ENCODE assay signal across 8 cellular contexts in genomic region chr2:55718165-55719008, GRCh38. TPM values are rescaled to one million over a fixed set of nuclear protein-coding genes. Genes with fewer than 3 reads are reported as not detected.
DNase-seq lines count a peak whose midpoint lies in the region; ATAC-seq, FAIRE-seq and TF ChIP-seq lines count a peak whose summit lies in the region.

No MANE protein-coding gene starts in this region.

- H3K4me3 Mint-ChIP-seq in CD8-positive, alpha-beta T cell, result no peak overlapping the region
- no peak overlapping the region for H3K4me3 Mint-ChIP-seq in immature natural killer cell

- CTCF ChIA-PET in CD8-positive, alpha-beta T cell (lab: Charles Lee), result interaction anchor here (0.7 to 3.3 kb wide), 12 partner anchors 9 to 1799 kb away, joined by 3 to 25 read pairs (median 4); no protein-coding TSS in a partner anchor
- CTCF ChIA-PET in Panc1 (lab: Charles Lee) (interaction anchor here (0.9 to 1.5 kb wide), 4 partner anchors 243 to 406 kb away, joined by 3 to 5 read pairs (median 4); no protein-coding TSS in a partner anchor), GM12878 (lab: Yijun Ruan, JAX) (interaction anchor here (0.5 to 4.7 kb wide), 19 partner anchors 9 to 1746 kb away, joined by 3 to 66 read pairs (median 4); no protein-coding TSS in a partner anchor)

- RAD21 ChIA-PET in GM12878 (lab: Charles Lee; ENCODE audit: unreplicated experiment), result interaction anchor here (0.7 to 2.1 kb wide), 4 partner anchors 13 to 247 kb away, joined by 3 to 13 read pairs (median 4); no protein-coding TSS in a partner anchor

- H3K9me3 Mint-ChIP-seq in CD8-positive, alpha-beta T cell, result no peaks in the 10 kb centered on the region
- H3K9me3 Mint-ChIP-seq in immature natural killer cell, result no peaks in the 10 kb centered on the region

- H3K9me3 ChIP-seq in CD8-positive, alpha-beta T cell (ENCODE audit: low read length), result no peaks in the 10 kb centered on the region
- H3K9me3 ChIP-seq in Panc1 (ENCODE audit: control insufficient read depth, insufficient read depth, low read depth, low read length) (no peaks in the 10 kb centered on the region), GM12878 (replicated peaks; ENCODE audit: control insufficient read depth, insufficient read depth, low read length) (no peaks in the 10 kb centered on the region)

- H3K27me3 ChIP-seq in CD8-positive, alpha-beta T cell (ENCODE audit: insufficient read depth, low read length), result no peaks in the 10 kb centered on the region
- H3K27me3 ChIP-seq in KMS-11 (ENCODE audit: insufficient read depth, low read depth) (no peaks in the 10 kb centered on the region), Panc1 (ENCODE audit: control insufficient read depth, insufficient read depth, low read length) (no peaks in the 10 kb centered on the region; the same call in 1 of the 2 replicates), GM12878 (replicated peaks in 1 of 2; ENCODE audit: control insufficient read depth in 2 of 2, insufficient read depth in 2 of 2, low read length in 1 of 2) (no peaks in the 10 kb centered on the region; a peak in 2 of 4 replicates)

- H3K27ac Mint-ChIP-seq in CD8-positive, alpha-beta T cell, result no peak overlapping the region
- H3K27ac Mint-ChIP-seq in immature natural killer cell, result no peak overlapping the region

- in situ Hi-C loops in Panc1 (cut with HindIII; ENCODE audit: low pct_unique_long_range_greater_than_20kb, low sequenced_read_pairs), result no loop called here
- in situ Hi-C loops in GM12878 (cut with MboI), result loop anchor here (5.0 to 25.0 kb wide), 2 partner anchors 414 to 1794 kb away; no protein-coding TSS in a partner anchor

- no peak for FAIRE-seq in GM12878 (lab: Jason Lieb, UNC)

- no peak for TF ChIP-seq EP300 in GM12878 (IDR thresholded peaks at IDR 0.05; ENCODE audit: borderline replicate concordance in 1 of 2, control insufficient read depth in 1 of 2, low read depth in 2 of 2, low read length in 2 of 2)

- SMC1A ChIA-PET in GM12878 (lab: Charles Lee; ENCODE audit: uncharacterized antibody, unreplicated experiment), result interaction anchor here (0.6 to 2.7 kb wide), 7 partner anchors 158 to 406 kb away, joined by 3 to 14 read pairs (median 3); no protein-coding TSS in a partner anchor

- peaks cover 7% of the 10 kb centered on the region for H3K27me3 Mint-ChIP-seq in CD8-positive, alpha-beta T cell (ENCODE audit: low read depth)
- H3K27me3 Mint-ChIP-seq in immature natural killer cell (ENCODE audit: low read depth in 3 of 3), result peaks cover 0 to 3% (median under 1%) of the 10 kb centered on the region in 3 donors

- no peaks in the 10 kb centered on the region for H3K36me3 Mint-ChIP-seq in CD8-positive, alpha-beta T cell
- no peaks in the 10 kb centered on the region for H3K36me3 Mint-ChIP-seq in immature natural killer cell

- peak in 5 of 7 experiments; percentile 7 to 41 (median 20) for DNase-seq in CD8-positive, alpha-beta T cell
- DNase-seq in GM19238 (ENCODE audit: insufficient read length, low spot score) (peak; percentile 24), Panc1 (ENCODE audit: low read depth, low spot score) (peak; percentile 39), GM12878 (ENCODE audit: low read depth, low spot score) (peak; percentile 7), immature natural killer cell (peak in 2 of 3 donors; percentile 21 to 28)
- DNase-seq in stimulated activated CD4-positive, alpha-beta T cell treated with anti-CD3 and anti-CD28 coated beads, Interleukin-1b, Interleukin-23, amount 100 ng/mL, for 48 hours, result peak; percentile 30

- H3K4me1 Mint-ChIP-seq in CD8-positive, alpha-beta T cell (ENCODE audit: low read depth), result no peaks in the 10 kb centered on the region
- no peaks in the 10 kb centered on the region for H3K4me1 Mint-ChIP-seq in immature natural killer cell

- H3K4me1 ChIP-seq in CD8-positive, alpha-beta T cell (ENCODE audit: insufficient read depth, low read length), result no peaks in the 10 kb centered on the region
- H3K4me1 ChIP-seq in KMS-11 (ENCODE audit: low read depth, poor library complexity, severe bottlenecking) (peaks cover 10% of the 10 kb centered on the region), Panc1 (ENCODE audit: control insufficient read depth, insufficient read depth, low read length) (no peaks in the 10 kb centered on the region; the same call in 1 of the 2 replicates), GM12878 (ENCODE audit: control insufficient read depth, insufficient read depth, low read length) (no peaks in the 10 kb centered on the region)

- H3K36me3 ChIP-seq in CD8-positive, alpha-beta T cell (ENCODE audit: insufficient read depth, low read length), result no peaks in the 10 kb centered on the region
- H3K36me3 ChIP-seq in KMS-11 (ENCODE audit: insufficient read depth) (no peaks in the 10 kb centered on the region), Panc1 (ENCODE audit: control insufficient read depth, insufficient read depth, low read length) (no peaks in the 10 kb centered on the region), GM12878 (ENCODE audit: control insufficient read depth in 2 of 2, insufficient read depth in 2 of 2, low read length in 1 of 2) (no peaks in the 10 kb centered on the region)

- peak overlapping the region; percentile 61 for H3K4me2 ChIP-seq in KMS-11
- no peak overlapping the region for H3K4me2 ChIP-seq in GM12878 (ENCODE audit: control insufficient read depth, insufficient read depth)

- H3K4me3 ChIP-seq in CD8-positive, alpha-beta T cell (ENCODE audit: low read depth, low read length), result no peak overlapping the region
- H3K4me3 ChIP-seq in KMS-11 (IDR thresholded peaks at IDR 0.05; ENCODE audit: insufficient read depth, low read depth, low read length) (no peak overlapping the region), Panc1 (ENCODE audit: low read depth in 2 of 2, low read length in 2 of 2) (no peak overlapping the region), GM12878 (no peak overlapping the region)

- intact Hi-C loops in CD8-positive, alpha-beta T cell (cut with DNase I, micrococcal nuclease), result loop anchor here (5.0 kb wide), 3 partner anchors 414 to 1799 kb away; no protein-coding TSS in a partner anchor
- intact Hi-C loops in Panc1 (cut with micrococcal nuclease; ENCODE audit: unreplicated experiment) (loop anchor here (2.0 kb wide), 3 partner anchors 242 to 414 kb away; no protein-coding TSS in a partner anchor), GM12878 (cut with micrococcal nuclease; ENCODE audit: unreplicated experiment) (loop anchor here (1.0 kb wide), 3 partner anchors 243 to 414 kb away; no protein-coding TSS in a partner anchor)

- H4K20me1 ChIP-seq in KMS-11 (ENCODE audit: insufficient read depth) (no peaks in the 10 kb centered on the region), GM12878 (ENCODE audit: control insufficient read depth, insufficient read depth) (no peaks in the 10 kb centered on the region)

- peak; percentile 83 for TF ChIP-seq CTCF in CD8-positive, alpha-beta T cell (IDR thresholded peaks at IDR 0.05)
- TF ChIP-seq CTCF in KMS-11 (conservative IDR thresholded peaks at IDR 0.05; ENCODE audit: low read depth, low read length), result peak; percentile 96
- peak; percentile 81; the same call in 1 of the 2 replicates for TF ChIP-seq CTCF in Panc1 (IDR thresholded peaks at IDR 0.05)
- peak; percentile 71 to 77 (median 74) for TF ChIP-seq CTCF in GM12878 (IDR thresholded peaks at IDR 0.05 in 2 of 3, conservative IDR thresholded peaks at IDR 0.05 in 1 of 3; ENCODE audit: control insufficient read depth in 2 of 3, extremely low read depth in 1 of 3, insufficient read depth in 1 of 3, low read depth in 3 of 3, low read length in 3 of 3)

- no TSS peak for BruUV-seq in Panc1 (replicated peaks; lab: Mats Ljungman, UMichigan)
- BruUV-seq in GM12878 (replicated peaks; lab: Mats Ljungman, UMichigan), result no TSS peak

- no peak overlapping the region for H3K9ac ChIP-seq in KMS-11
- H3K9ac ChIP-seq in GM12878 (ENCODE audit: control insufficient read depth, insufficient read depth, low read length), result no peak overlapping the region

- no peak overlapping the region for H3K27ac ChIP-seq in CD8-positive, alpha-beta T cell (ENCODE audit: low read depth, low read length)
- H3K27ac ChIP-seq in KMS-11, result no peak overlapping the region
- H3K27ac ChIP-seq in Panc1 (ENCODE audit: low read length), result no peak overlapping the region
- no peak overlapping the region for H3K27ac ChIP-seq in GM12878 (ENCODE audit: control insufficient read depth, insufficient read depth)

- WGBS in GM12878 (ENCODE audit: insufficient coverage, insufficient replicate concordance, low lambda C conversion rate, missing lambda C conversion rate), result 22% methylated on average over 11 of the region's 11 CpGs

- H3K79me2 ChIP-seq in KMS-11 (ENCODE audit: insufficient read depth, low read depth), result no peaks in the 10 kb centered on the region
- no peaks in the 10 kb centered on the region for H3K79me2 ChIP-seq in GM12878 (ENCODE audit: control insufficient read depth, insufficient read depth, low read length)

- POLR2A ChIA-PET in CD8-positive, alpha-beta T cell (lab: Charles Lee), result no interaction called here
- POLR2A ChIA-PET in Panc1 (lab: Charles Lee) (no interaction called here), GM12878 (lab: Charles Lee) (interaction anchor here (0.6 kb wide), 1 partner anchor 23 kb away, joined by 5 read pairs; no protein-coding TSS in a partner anchor)

- TF ChIP-seq RAD21 in GM12878 (IDR thresholded peaks at IDR 0.05; ENCODE audit: insufficient read depth, low read depth, low read length), result peak; percentile 82

- H2AFZ ChIP-seq in KMS-11 (ENCODE audit: low read depth), result peak overlapping the region; percentile 15; the same call in 1 of the 2 replicates
- no peak overlapping the region for H2AFZ ChIP-seq in GM12878 (ENCODE audit: control insufficient read depth, low read depth, low read length)

- no peak for ATAC-seq in CD8-positive, alpha-beta T cell
- ATAC-seq in Panc1 (peak; percentile 85), GM12878 (peak; percentile 92), GM18861 (IDR thresholded peaks at IDR 0.05; ENCODE audit: unreplicated experiment) (no peak)

- no peak for TF ChIP-seq POLR2A in GM12878 (IDR thresholded peaks at IDR 0.05; ENCODE audit: low read depth, low read length)

RNA-seq across cellular contexts. Expression of gene PNPT1, which starts 24.7 kb away (rescaled TPM):
- total RNA-seq in CD8-positive, alpha-beta T cell, result 10 to 100 TPM; 12.8 to 13.9 TPM
- 50.1 TPM for total RNA-seq in Panc1 (2021; ENCODE audit: unreplicated experiment)
- 52.2 TPM for polyA plus RNA-seq in Panc1 (2012; ENCODE audit: insufficient read length)
- total RNA-seq in GM12878 (2013; cell fraction: nucleolus; rRNA removed), result 42.3 and 47.2 TPM in 2 replicates
- 34.2 and 44.7 TPM in 2 replicates for total RNA-seq in GM12878 (2014; rRNA removed)
- 48.8 and 53.3 TPM in 2 replicates for total RNA-seq in GM12878 (2014; rRNA removed; fragmentation: Illumina TruSeq; extraction: Trizol)
- 42.3 and 46.2 TPM in 2 replicates for total RNA-seq in GM12878 (2021)
- polyA plus RNA-seq in GM12878 (2011; ENCODE audit: low read depth), result 8.0 TPM
- 50.3 and 62.3 TPM in 2 replicates for polyA plus RNA-seq in GM12878 (2011; rRNA removed)
- polyA plus RNA-seq in GM12878 (2011; cell fraction: cytosol; rRNA removed), result 14.3 and 14.8 TPM in 2 replicates
- polyA plus RNA-seq in GM12878 (2011; cell fraction: nucleus; rRNA removed), result 94.6 and 102 TPM in 2 replicates
- 12.2 and 15.9 TPM in 2 replicates for polyA plus RNA-seq in GM12878 (2012)
- polyA plus RNA-seq in GM12878 (2014; fragmentation: Illumina TruSeq; extraction: Trizol), result 44.2 and 60.2 TPM in 2 replicates
- 10 to 100 TPM; 34.5 to 37.1 TPM for polyA plus RNA-seq in GM12878 (2014; fragmentation: Nextera tagmentation; extraction: Ambion mirVana)
- polyA plus RNA-seq in GM12878 (2014; rRNA removed), result 28.6 and 35.7 TPM in 2 replicates
- 10 to 100 TPM; 66.0 to 67.7 TPM for polyA plus RNA-seq in GM12878 (2016; fragmentation: Nextera tagmentation; extraction: Ambion mirVana)
- polyA minus RNA-seq in GM12878 (2011; rRNA and poly(A)+ RNA removed), result 15.4 and 32.3 TPM in 2 replicates
- 15.9 and 42.2 TPM in 2 replicates for polyA minus RNA-seq in GM12878 (2011; cell fraction: cytosol; rRNA and poly(A)+ RNA removed)
- polyA minus RNA-seq in GM12878 (2011; cell fraction: nucleus; rRNA and poly(A)+ RNA removed), result 28.9 and 42.8 TPM in 2 replicates
- polyA plus RNA-seq in immature natural killer cell, result 10 to 100 TPM; 13.1 to 20.5 (median 19.6) TPM

Comparison
In these comparisons a context has a peak if more than half of its experiments do, and no peak if none do; other contexts are left out.
1. ATAC-seq: peak in Panc1 (single experiment) and GM12878 (single experiment); none in CD8-positive, alpha-beta T cell (single experiment) and GM18861 (single experiment).
2. Peak in every context shown above with its lines, with median percentiles within 50 percentile points of each other: DNase-seq and CTCF ChIP-seq.